ENCODE assay signal across 23 cellular contexts in the genomic region with DNA sequence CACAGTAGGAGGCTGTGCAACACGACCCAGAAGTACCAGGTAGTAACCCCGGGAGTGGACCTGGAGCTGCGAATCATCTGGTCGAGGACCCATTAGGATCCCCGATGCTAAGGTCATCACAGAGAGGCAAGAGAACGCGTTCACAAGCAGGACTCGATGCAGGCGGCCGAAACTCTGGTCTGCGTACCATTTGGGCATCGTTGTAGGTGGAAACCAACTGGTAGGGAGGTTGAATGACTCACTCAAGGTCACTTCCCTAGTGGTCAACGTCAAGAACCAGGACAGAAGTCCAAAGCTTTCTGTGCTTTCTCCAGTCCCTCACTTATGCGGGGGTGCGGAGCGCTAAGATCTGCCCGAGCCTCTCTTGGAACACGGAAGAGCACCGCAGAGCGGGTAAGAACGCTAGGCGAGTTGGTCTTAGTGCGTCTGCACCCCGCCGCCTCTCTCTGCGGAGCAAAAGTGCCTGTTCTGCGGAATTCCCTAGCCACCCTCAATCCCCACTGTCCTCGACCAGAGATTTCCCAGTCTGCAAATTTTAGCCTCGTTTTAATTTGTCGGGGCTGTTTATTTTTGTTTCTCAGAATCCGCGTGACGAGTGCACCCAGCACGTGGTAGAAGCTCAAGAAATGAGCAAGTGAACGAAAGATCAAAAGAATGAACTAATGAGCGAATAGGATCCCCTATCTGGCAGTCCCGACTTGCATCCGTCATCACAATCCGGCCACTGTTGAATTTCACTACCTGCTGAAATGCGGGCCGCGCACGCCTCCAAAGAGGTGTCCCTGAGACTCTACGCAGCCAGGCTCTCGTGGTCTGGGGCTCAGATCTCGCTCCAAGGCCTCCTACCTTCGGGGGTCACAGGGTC. TPM values are rescaled to one million over a fixed set of nuclear protein-coding genes. Genes with fewer than 3 reads are reported as not detected.
DNase-seq lines count a peak whose midpoint lies in the region; ATAC-seq and TF ChIP-seq lines count a peak whose summit lies in the region.
"Had no signal": no experiment of that assay in that cellular context is flagged by ENCODE, and none has a peak within 500 bp of the region (broad histone marks: within the 10 kb centered on the region; RNA-seq: fewer than 3 reads in every experiment).

No MANE protein-coding gene starts in this region.

- no peak for TF ChIP-seq POLR2A in heart left ventricle (IDR thresholded peaks at IDR 0.05)

- no peak overlapping the region for H4K8ac ChIP-seq in mesenchymal stem cell (ENCODE audit: low read length)

- H2BK15ac ChIP-seq in mesenchymal stem cell (ENCODE audit: low read depth, poor library complexity, severe bottlenecking) = no peak overlapping the region

- H3K4me3 Mint-ChIP-seq in endodermal cell (no peak overlapping the region), neural progenitor cell (no peak overlapping the region)
- H3K4me3 Mint-ChIP-seq: activated CD4-positive, alpha-beta T cell treated with anti-CD3 and anti-CD28 coated beads, Interleukin-2, amount 10 ng/mL, durations not matched to agents 24 days and 14 days; activated T-cell treated with anti-CD3 and anti-CD28 coated beads, Interleukin-2, amount 50 U/mL, for 4 hours; T-helper 17 cell had no signal

- H2BK5ac ChIP-seq in mesenchymal stem cell (ENCODE audit: low read depth, low read length, poor library complexity, severe bottlenecking) = no peak overlapping the region

- no peak overlapping the region for H3K27ac Mint-ChIP-seq in endodermal cell
- H3K27ac Mint-ChIP-seq in neural progenitor cell = no peak overlapping the region
- H3K27ac Mint-ChIP-seq: activated CD4-positive, alpha-beta T cell treated with anti-CD3 and anti-CD28 coated beads, Interleukin-2, amount 10 ng/mL, durations not matched to agents 24 days and 14 days; T-helper 17 cell had no signal

- H3K27me3 ChIP-seq in heart left ventricle (peaks cover 47 to 100% (median 85%) of the 10 kb centered on the region in 9 donors), endodermal cell (ENCODE audit: control insufficient read depth, insufficient read depth, low read length, poor library complexity, severe bottlenecking) (peaks cover 100% of the 10 kb centered on the region), neural progenitor cell (peaks cover 100% of the 10 kb centered on the region), mesenchymal stem cell (ENCODE audit: control insufficient read depth in 1 of 2, insufficient read depth in 1 of 2, low read length in 2 of 2) (peaks cover 30 to 96% of the 10 kb centered on the region in 2 experiments)

- no peaks in the 10 kb centered on the region for H3K79me2 ChIP-seq in neural progenitor cell (ENCODE audit: low read depth)

- H3K4me1 Mint-ChIP-seq in endodermal cell (peaks cover 29% of the 10 kb centered on the region), neural progenitor cell (peaks cover 22% of the 10 kb centered on the region)

- H2BK120ac ChIP-seq in mesenchymal stem cell (ENCODE audit: low read depth, low read length) = no peak overlapping the region

- H3K14ac ChIP-seq in mesenchymal stem cell (ENCODE audit: low read length in 2 of 2) = no peak overlapping the region

- H2BK12ac ChIP-seq in mesenchymal stem cell (ENCODE audit: low read length in 2 of 2) = no peak overlapping the region

- no peak overlapping the region for H3K4ac ChIP-seq in mesenchymal stem cell (ENCODE audit: low read depth in 1 of 2, low read length in 2 of 2)

- no peak overlapping the region for H4K91ac ChIP-seq in mesenchymal stem cell (ENCODE audit: low read length)

- H3K9ac ChIP-seq in endodermal cell (ENCODE audit: extremely low read depth, low read length, poor library complexity, severe bottlenecking) (no peak overlapping the region), neural progenitor cell (no peak overlapping the region), mesenchymal stem cell (ENCODE audit: low read length) (no peak overlapping the region)
- H3K9ac ChIP-seq: SK-N-SH had no signal

- H3K9me3 ChIP-seq in heart left ventricle (no peaks in the 10 kb centered on the region), endodermal cell (ENCODE audit: control insufficient read depth, low read length) (peaks cover 6% of the 10 kb centered on the region), neural progenitor cell (ENCODE audit: low read depth) (no peaks in the 10 kb centered on the region), mucosa of descending colon (no peaks in the 10 kb centered on the region), mesenchymal stem cell (ENCODE audit: control insufficient read depth, low read length) (peaks cover 10% of the 10 kb centered on the region)
- H3K9me3 ChIP-seq: body of pancreas, prostate gland, SK-N-SH had no signal

- intact Hi-C loops in Right ventricle myocardium inferior (cut with DNase I) (loop anchor here (10.0 kb wide), 1 partner anchor 93 kb away; no protein-coding TSS in a partner anchor), heart left ventricle (cut with DNase I) (no loop called here), mucosa of descending colon (cut with DNase I, micrococcal nuclease) (no loop called here)

- H3K79me1 ChIP-seq in mesenchymal stem cell (replicated peaks; ENCODE audit: low read length, poor library complexity, severe bottlenecking) = peaks cover 7% of the 10 kb centered on the region

- no peak overlapping the region for H3K18ac ChIP-seq in mesenchymal stem cell (ENCODE audit: low read depth in 1 of 2, low read length in 2 of 2)

- H3K4me1 ChIP-seq in heart left ventricle (peaks cover 0 to 47% (median 7%) of the 10 kb centered on the region in 12 donors), endodermal cell (ENCODE audit: control insufficient read depth, insufficient read depth, low read length) (peaks cover 3% of the 10 kb centered on the region), neural progenitor cell (no peaks in the 10 kb centered on the region), mucosa of descending colon (ENCODE audit: low read depth) (no peaks in the 10 kb centered on the region), mesenchymal stem cell (ENCODE audit: control insufficient read depth, insufficient read depth, low read depth, low read length) (peaks cover 17% of the 10 kb centered on the region)
- H3K4me1 ChIP-seq: prostate gland had no signal

- no peak for TF ChIP-seq CTCF in heart left ventricle (IDR thresholded peaks at IDR 0.05)
- TF ChIP-seq CTCF in endodermal cell (conservative IDR thresholded peaks at IDR 0.05) = no peak
- TF ChIP-seq CTCF in neural progenitor cell (IDR thresholded peaks at IDR 0.05) = no peak
- TF ChIP-seq CTCF in mucosa of descending colon (IDR thresholded peaks at IDR 0.05) = no peak

- H3F3A ChIP-seq in neural progenitor cell (ENCODE audit: low read depth) = no peaks in the 10 kb centered on the region

- H3K27ac ChIP-seq in heart left ventricle (no peak overlapping the region), endodermal cell (ENCODE audit: low read depth, low read length) (no peak overlapping the region), neural progenitor cell (no peak overlapping the region), mesenchymal stem cell (ENCODE audit: low read length, poor library complexity, severe bottlenecking) (no peak overlapping the region)
- H3K27ac ChIP-seq: body of pancreas, epithelial cell of prostate, prostate gland, tibial artery had no signal

- DNase-seq in Right ventricle myocardium inferior (ENCODE audit: missing footprints) (peak; percentile 64), heart left ventricle (no peak), endodermal cell (peak; percentile 54), neural progenitor cell (ENCODE audit: low spot score) (peak; percentile 36), HUDEP-2 (lab: John Stamatoyannopoulos, UW; ENCODE audit: unreplicated experiment in 76 of 76) (no peak), mucosa of descending colon (no peak), mesenchymal stem cell (no peak)
- DNase-seq: activated CD4-positive, alpha-beta T cell treated with anti-CD3 and anti-CD28 coated beads, Interleukin-2, amount 10 ng/mL, durations not matched to agents 24 days and 14 days; activated T-cell treated with anti-CD3 and anti-CD28 coated beads, Interleukin-2, amount 50 U/mL, for 4 hours; body of pancreas; DMS53; GDM1; NCI-H1694; NCI-H446 treated with DMSO at 0.1 percent for 48 hours; SK-N-SH; stimulated activated naive CD8-positive, alpha-beta T cell treated with anti-CD3 and anti-CD28 coated beads, Interleukin-15, Interleukin-2, amounts not matched to agents 100 U/mL and 50 U/mL, for 24 hours; T-helper 17 cell; tibial artery had no signal

- peaks cover 81% of the 10 kb centered on the region for H4K20me1 ChIP-seq in neural progenitor cell (ENCODE audit: low read depth)

- 26 to 49% (median 36%) methylated on average over 37 to 47 of the region's 47 CpGs for WGBS in heart left ventricle, 4 donors
- WGBS in endodermal cell (ENCODE audit: insufficient coverage in 1 of 2, insufficient read length in 1 of 2), 2 experiments = 6 to 8% methylated on average over 21 to 47 of the region's 47 CpGs
- WGBS in mesenchymal stem cell = 71% methylated on average over 47 of the region's 47 CpGs

- H3K9me3 Mint-ChIP-seq in endodermal cell (peaks cover 6% of the 10 kb centered on the region), neural progenitor cell (peaks cover 11% of the 10 kb centered on the region)

- H3K36me3 Mint-ChIP-seq in endodermal cell (ENCODE audit: low read depth) (no peaks in the 10 kb centered on the region), neural progenitor cell (no peaks in the 10 kb centered on the region)

- H3K4me3 ChIP-seq in heart left ventricle (no peak overlapping the region), endodermal cell (ENCODE audit: low read length) (no peak overlapping the region), neural progenitor cell (no peak overlapping the region), mucosa of descending colon (no peak overlapping the region), mesenchymal stem cell (ENCODE audit: insufficient read depth in 1 of 2, low read depth in 1 of 2, low read length in 2 of 2) (peak overlapping the region in 1 of 2 experiments; percentile 46)
- H3K4me3 ChIP-seq: body of pancreas, lung, prostate gland, tibial artery had no signal

- no peak overlapping the region for H2AFZ ChIP-seq in neural progenitor cell (replicated peaks)
- no peak overlapping the region for H2AFZ ChIP-seq in mesenchymal stem cell (ENCODE audit: low read depth, low read length)

- no peak overlapping the region for H3K23ac ChIP-seq in mesenchymal stem cell (ENCODE audit: low read length in 2 of 2)

- ATAC-seq in Right ventricle myocardium inferior (no peak), heart left ventricle (no peak), HG02798 (IDR thresholded peaks at IDR 0.05; ENCODE audit: poor library complexity, unreplicated experiment) (no peak), mucosa of descending colon (no peak)
- ATAC-seq: activated T-cell treated with anti-CD3 and anti-CD28 coated beads, Interleukin-2, amount 50 U/mL, for 4 hours; body of pancreas; stimulated activated naive CD8-positive, alpha-beta T cell treated with anti-CD3 and anti-CD28 coated beads, Interleukin-15, Interleukin-2, amounts not matched to agents 100 U/mL and 50 U/mL, for 24 hours; T-helper 17 cell had no signal

- peaks cover 100% of the 10 kb centered on the region for H3K27me3 Mint-ChIP-seq in endodermal cell (ENCODE audit: insufficient read depth)
- peaks cover 98% of the 10 kb centered on the region for H3K27me3 Mint-ChIP-seq in neural progenitor cell (ENCODE audit: insufficient read depth, low read depth)

- H3K4me2 ChIP-seq in neural progenitor cell = no peak overlapping the region
- no peak overlapping the region for H3K4me2 ChIP-seq in mesenchymal stem cell (ENCODE audit: low read length, poor library complexity, severe bottlenecking)
- H3K4me2 ChIP-seq: SK-N-SH had no signal

- H3K36me3 ChIP-seq in heart left ventricle (peaks cover 0 to 3% (median 0%) of the 10 kb centered on the region in 9 donors), endodermal cell (ENCODE audit: control insufficient read depth, insufficient read depth, low read length) (no peaks in the 10 kb centered on the region), neural progenitor cell (no peaks in the 10 kb centered on the region), mucosa of descending colon (ENCODE audit: low read depth) (no peaks in the 10 kb centered on the region), mesenchymal stem cell (ENCODE audit: control insufficient read depth in 1 of 2, insufficient read depth in 2 of 2, low read depth in 1 of 2, low read length in 2 of 2) (peaks cover 3 to 6% of the 10 kb centered on the region in 2 experiments)
- H3K36me3 ChIP-seq: prostate gland, tibial artery had no signal

- no peak overlapping the region for H2AK5ac ChIP-seq in mesenchymal stem cell (ENCODE audit: low read length, severe bottlenecking)

RNA-seq across cellular contexts. Expression of a gene that starts 12.2 kb away (rescaled TPM):
- total RNA-seq in Right ventricle myocardium inferior = 5.0 TPM
- 10 to 100 TPM in 3 of 9 donors, 1 to 10 TPM in 6; 3.3 to 14.8 (median 6.7) TPM for total RNA-seq in heart left ventricle
- polyA plus RNA-seq in heart left ventricle = 1 to 10 TPM; 3.7 to 7.6 TPM
- 1 to 10 TPM; 2.9 to 5.0 TPM for total RNA-seq in endodermal cell
- 2.0 TPM for polyA plus RNA-seq in endodermal cell (2013, experiment 1 of 2)
- 3.5 TPM for polyA plus RNA-seq in endodermal cell (2013, experiment 2 of 2)
- total RNA-seq in neural progenitor cell (ENCODE audit: low replicate concordance) = 0.12 TPM in 1 of 2 replicates, not detected in the other
- total RNA-seq in mucosa of descending colon = 10 to 100 TPM in 1 of 3 donors, 1 to 10 TPM in 2; 2.6 to 43.4 (median 6.2) TPM
- polyA plus RNA-seq in mesenchymal stem cell (2013, experiment 1 of 2) = 37.2 TPM
- polyA plus RNA-seq in mesenchymal stem cell (2013, experiment 2 of 2) = 35.9 TPM
- total RNA-seq: A673 had no signal

Comparison
In these comparisons a context has a peak if more than half of its experiments do, and no peak if none do; other contexts are left out.
1. DNase-seq: peak in Right ventricle myocardium inferior (single experiment), endodermal cell (single experiment) and neural progenitor cell (single experiment); none in heart left ventricle (0 of 5), HUDEP-2 (0 of 76), mucosa of descending colon (0 of 3) and mesenchymal stem cell (single experiment).